Comparison of ENCODE assay signal across 8 cellular contexts in genomic region chr10:14904316-14904732, GRCh38. TPM values are rescaled to one million over a fixed set of nuclear protein-coding genes. Genes with fewer than 3 reads are reported as not detected.
A peak's percentile ranks its signal among the peaks of the same experiment; 100 is the strongest.
DNase-seq lines count a peak whose midpoint lies in the region; ATAC-seq and TF ChIP-seq lines count a peak whose summit lies in the region.

No MANE protein-coding gene starts in this region.

- intact Hi-C loops in left ventricle myocardium superior (cut with micrococcal nuclease), result no loop called here
- intact Hi-C loops in activated CD8-positive, alpha-beta T cell treated with anti-CD3 and anti-CD28 coated beads for 36 hours (cut with micrococcal nuclease), result no loop called here

- POLR2A ChIA-PET in activated CD8-positive, alpha-beta T cell treated with anti-CD3 and anti-CD28 coated beads for 36 hours (lab: Charles Lee), result interaction anchor here (1.3 kb wide), 2 partner anchors 21 to 65 kb away, joined by 3 to 4 read pairs; no protein-coding TSS in a partner anchor

- H3K27ac Mint-ChIP-seq in activated CD8-positive, alpha-beta T cell treated with anti-CD3 and anti-CD28 coated beads for 36 hours, result no peak overlapping the region
- H3K27ac Mint-ChIP-seq in immature natural killer cell, result peak overlapping the region in 2 of 6 donors; percentile 36 to 38

- H3K36me3 ChIP-seq in right atrium auricular region, result peaks cover 15% of the 10 kb centered on the region
- H3K36me3 ChIP-seq in suprapubic skin, result peaks cover 24% of the 10 kb centered on the region

- no peak for TF ChIP-seq EP300 in suprapubic skin (IDR thresholded peaks at IDR 0.05)

- WGBS in suprapubic skin, result 53% methylated on average over 1 of the region's 1 CpG

- H3K9me3 Mint-ChIP-seq in activated CD8-positive, alpha-beta T cell treated with anti-CD3 and anti-CD28 coated beads for 36 hours, result peaks cover 8% of the 10 kb centered on the region
- H3K9me3 Mint-ChIP-seq in immature natural killer cell, result no peaks in the 10 kb centered on the region

- H3K36me3 Mint-ChIP-seq in activated CD8-positive, alpha-beta T cell treated with anti-CD3 and anti-CD28 coated beads for 36 hours (ENCODE audit: low read depth), result peaks cover 55% of the 10 kb centered on the region
- peaks cover 19 to 22% (median 19%) of the 10 kb centered on the region in 3 donors for H3K36me3 Mint-ChIP-seq in immature natural killer cell

- no peak for ATAC-seq in left ventricle myocardium superior
- ATAC-seq in activated CD8-positive, alpha-beta T cell treated with anti-CD3 and anti-CD28 coated beads for 36 hours, result peak; percentile 61
- ATAC-seq in GM21423 (IDR thresholded peaks at IDR 0.05; ENCODE audit: unreplicated experiment), result no peak

- no peak overlapping the region for H3K4me3 Mint-ChIP-seq in activated CD8-positive, alpha-beta T cell treated with anti-CD3 and anti-CD28 coated beads for 36 hours
- no peak overlapping the region for H3K4me3 Mint-ChIP-seq in immature natural killer cell

- no peaks in the 10 kb centered on the region for H3K27me3 Mint-ChIP-seq in activated CD8-positive, alpha-beta T cell treated with anti-CD3 and anti-CD28 coated beads for 36 hours
- no peaks in the 10 kb centered on the region for H3K27me3 Mint-ChIP-seq in immature natural killer cell (ENCODE audit: low read depth in 3 of 3)

- H3K27me3 ChIP-seq in right atrium auricular region (no peaks in the 10 kb centered on the region), suprapubic skin (no peaks in the 10 kb centered on the region)

- no peak for DNase-seq in right atrium auricular region (ENCODE audit: low spot score)
- no peak for DNase-seq in left ventricle myocardium superior
- peak; percentile 37 for DNase-seq in HT1080 (ENCODE audit: low read depth)
- DNase-seq in activated CD8-positive, alpha-beta T cell treated with anti-CD3 and anti-CD28 coated beads for 36 hours, result peak; percentile 43
- peak; percentile 25 to 42 (median 26) for DNase-seq in immature natural killer cell
- DNase-seq in NCI-H510A treated with DMSO at 0.1 percent for 48 hours (lab: John Stamatoyannopoulos, UW), result no peak
- DNase-seq in suprapubic skin (ENCODE audit: low spot score in 2 of 2), result no peak

- H3K4me3 ChIP-seq in right atrium auricular region (no peak overlapping the region), suprapubic skin (no peak overlapping the region)

- TF ChIP-seq CTCF in right atrium auricular region (IDR thresholded peaks at IDR 0.05) (peak; percentile 47 to 57), suprapubic skin (IDR thresholded peaks at IDR 0.05) (peak in 1 of 2 donors; percentile 54)
- TF ChIP-seq CTCF in activated CD8-positive, alpha-beta T cell treated with anti-CD3 and anti-CD28 coated beads for 36 hours (IDR thresholded peaks at IDR 0.05), result peak; percentile 65

- H3K4me1 Mint-ChIP-seq in activated CD8-positive, alpha-beta T cell treated with anti-CD3 and anti-CD28 coated beads for 36 hours (ENCODE audit: low read depth), result peaks cover 5% of the 10 kb centered on the region
- H3K4me1 Mint-ChIP-seq in immature natural killer cell, result peaks cover 0 to 17% of the 10 kb centered on the region in 2 donors

- TF ChIP-seq POLR2A in suprapubic skin (IDR thresholded peaks at IDR 0.05), result no peak

- H3K27ac ChIP-seq in right atrium auricular region (no peak overlapping the region), suprapubic skin (no peak overlapping the region)

- no peaks in the 10 kb centered on the region for H3K4me1 ChIP-seq in right atrium auricular region
- H3K4me1 ChIP-seq in suprapubic skin, result no peaks in the 10 kb centered on the region

- CTCF ChIA-PET in activated CD8-positive, alpha-beta T cell treated with anti-CD3 and anti-CD28 coated beads for 36 hours (lab: Charles Lee), result interaction anchor here (0.7 to 4.7 kb wide), 13 partner anchors 11 to 405 kb away, joined by 3 to 36 read pairs (median 4); no protein-coding TSS in a partner anchor

- H3K9me3 ChIP-seq in right atrium auricular region (no peaks in the 10 kb centered on the region), suprapubic skin (no peaks in the 10 kb centered on the region)

RNA-seq across cellular contexts. Expression of gene SUV39H2, which starts 25.7 kb away (rescaled TPM):
- total RNA-seq in right atrium auricular region (1 to 10 TPM; 1.9 to 3.0 TPM), left ventricle myocardium superior (5.2 TPM), suprapubic skin (10 to 100 TPM in 1 of 4 donors, 1 to 10 TPM in 3; 2.3 to 11.2 (median 5.9) TPM)
- total RNA-seq in HT1080 (2014; rRNA removed; shearing (Covaris generic)), result 26.4 and 36.1 TPM in 2 replicates
- polyA plus RNA-seq in HT1080 (2015; cell fraction: cytosol; rRNA removed), result 24.3 and 26.4 TPM in 2 replicates
- 19.4 and 25.7 TPM in 2 replicates for polyA plus RNA-seq in HT1080 (2015; cell fraction: nucleus; rRNA removed)
- 10 to 100 TPM; 40.9 to 45.8 TPM for total RNA-seq in activated CD8-positive, alpha-beta T cell treated with anti-CD3 and anti-CD28 coated beads for 36 hours
- 1 to 10 TPM in 2 of 3 donors, not detected in 1; 2.6 to 5.0 TPM for polyA plus RNA-seq in immature natural killer cell

RNA-seq across cellular contexts. Expression of gene DCLRE1C, which starts 49.6 kb away (rescaled TPM):
- total RNA-seq in right atrium auricular region (1 to 10 TPM; 2.9 to 4.1 TPM), left ventricle myocardium superior (2.7 TPM), suprapubic skin (10 to 100 TPM in 3 of 4 donors, 1 to 10 TPM in 1; 7.1 to 17.5 (median 13.0) TPM)
- total RNA-seq in HT1080 (2014; rRNA removed; shearing (Covaris generic)), result 4.6 and 10.4 TPM in 2 replicates
- 5.3 and 6.6 TPM in 2 replicates for polyA plus RNA-seq in HT1080 (2015; cell fraction: cytosol; rRNA removed)
- polyA plus RNA-seq in HT1080 (2015; cell fraction: nucleus; rRNA removed), result 10.7 and 12.0 TPM in 2 replicates
- 10 to 100 TPM; 15.0 to 17.5 TPM for total RNA-seq in activated CD8-positive, alpha-beta T cell treated with anti-CD3 and anti-CD28 coated beads for 36 hours
- 10 to 100 TPM in 2 of 3 donors, 1 to 10 TPM in 1; 9.3 to 33.8 (median 13.9) TPM for polyA plus RNA-seq in immature natural killer cell

RNA-seq across cellular contexts. Expression of gene MEIG1, which starts 54.9 kb away (rescaled TPM):
- not detected for total RNA-seq in right atrium auricular region
- not detected for total RNA-seq in left ventricle myocardium superior
- total RNA-seq in HT1080 (2014; rRNA removed; shearing (Covaris generic)), result not detected in 2 replicates
- polyA plus RNA-seq in HT1080 (2015; cell fraction: cytosol; rRNA removed), result not detected in 2 replicates
- polyA plus RNA-seq in HT1080 (2015; cell fraction: nucleus; rRNA removed), result not detected in 2 replicates
- under 1 TPM in 1 of 2 experiments, not detected in 1; 0.79 TPM for total RNA-seq in activated CD8-positive, alpha-beta T cell treated with anti-CD3 and anti-CD28 coated beads for 36 hours
- 1 to 10 TPM in 2 of 3 donors, not detected in 1; 1.1 to 1.5 TPM for polyA plus RNA-seq in immature natural killer cell
- total RNA-seq in suprapubic skin, result not detected

Comparison
In these comparisons a context has a peak if more than half of its experiments do, and no peak if none do; other contexts are left out.
1. DNase-seq: peak in HT1080 (single experiment), activated CD8-positive, alpha-beta T cell treated with anti-CD3 and anti-CD28 coated beads for 36 hours (single experiment) and immature natural killer cell (3 of 3); none in right atrium auricular region (single experiment), left ventricle myocardium superior (single experiment), NCI-H510A treated with DMSO at 0.1 percent for 48 hours (single experiment) and suprapubic skin (0 of 2).